ENCODE assay signal across 16 cellular contexts in the genomic region with DNA sequence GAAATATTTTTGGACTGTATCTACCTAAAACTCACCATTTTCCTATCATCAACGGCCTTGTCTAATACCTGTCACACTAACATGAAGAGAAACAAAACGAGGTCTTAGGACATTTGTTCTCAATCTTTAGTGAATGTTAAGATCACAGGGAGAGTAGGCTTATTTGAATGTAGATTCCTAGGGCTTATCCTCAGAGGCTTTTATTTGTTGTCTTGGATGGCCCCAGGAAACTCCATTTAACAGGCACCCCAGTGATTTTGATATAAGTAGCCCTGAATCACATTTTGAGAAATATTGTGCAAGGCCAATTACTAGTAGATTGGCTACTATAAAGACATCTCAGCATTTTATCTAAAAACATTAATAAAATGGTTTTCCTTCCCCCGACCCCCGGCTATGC.
A peak's percentile ranks its signal among the peaks of the same experiment; 100 is the strongest.
DNase-seq lines count a peak whose midpoint lies in the region; ATAC-seq and TF ChIP-seq lines count a peak whose summit lies in the region.
"Had no signal": no experiment of that assay in that cellular context is flagged by ENCODE, and none has a peak within 500 bp of the region (broad histone marks: within the 10 kb centered on the region; RNA-seq: fewer than 3 reads in every experiment).

No MANE protein-coding gene starts in this region.

- H2BK15ac ChIP-seq in mesendoderm (replicated peaks; ENCODE audit: low read depth) = no peak overlapping the region

- H3K27me3 Mint-ChIP-seq in GM23338 (ENCODE audit: insufficient read depth, low read depth, poor library complexity) (no peaks in the 10 kb centered on the region), endodermal cell (ENCODE audit: insufficient read depth) (no peaks in the 10 kb centered on the region), neural progenitor cell (ENCODE audit: insufficient read depth, low read depth) (peaks cover 4% of the 10 kb centered on the region)
- H3K27me3 Mint-ChIP-seq: B cell; CD4-positive, alpha-beta T cell had no signal

- H4K5ac ChIP-seq in mesendoderm (ENCODE audit: low read length) = no peak overlapping the region

- H3K9me2 ChIP-seq in GM23338 (ENCODE audit: insufficient read depth) = no peaks in the 10 kb centered on the region
- no peaks in the 10 kb centered on the region for H3K9me2 ChIP-seq in SK-N-SH
- H3K9me2 ChIP-seq in PC-3 (replicated peaks; ENCODE audit: low read length) = no peaks in the 10 kb centered on the region

- H3K36me3 ChIP-seq in GM23338 (ENCODE audit: insufficient read depth) (no peaks in the 10 kb centered on the region), SK-N-SH (replicated peaks in 1 of 2; ENCODE audit: control insufficient read depth in 1 of 2, insufficient read depth in 2 of 2, low read length in 1 of 2) (no peaks in the 10 kb centered on the region), endodermal cell (ENCODE audit: control insufficient read depth, insufficient read depth, low read length) (no peaks in the 10 kb centered on the region), neural progenitor cell (no peaks in the 10 kb centered on the region), mesendoderm (ENCODE audit: control insufficient read depth, insufficient read depth, low read length) (no peaks in the 10 kb centered on the region), PC-3 (ENCODE audit: low read depth, low read length) (no peaks in the 10 kb centered on the region)
- H3K36me3 ChIP-seq: HAP-1 had no signal

- H2AK5ac ChIP-seq in mesendoderm (ENCODE audit: low read length) = no peak overlapping the region

- no peak overlapping the region for H3K23ac ChIP-seq in mesendoderm (ENCODE audit: low read length)

- no peak overlapping the region for H3K56ac ChIP-seq in mesendoderm (ENCODE audit: low read length)

- TF ChIP-seq CTCF in GM23338 (conservative IDR thresholded peaks at IDR 0.05; ENCODE audit: low read depth in 2 of 2) (no peak), SK-N-SH (IDR thresholded peaks at IDR 0.05) (no peak), endodermal cell (conservative IDR thresholded peaks at IDR 0.05) (no peak), neural progenitor cell (IDR thresholded peaks at IDR 0.05) (no peak), PC-3 (conservative IDR thresholded peaks at IDR 0.05; ENCODE audit: low read depth, low read length) (no peak)

- BruUV-seq in PC-3 (replicated peaks; lab: Mats Ljungman, UMichigan) = no TSS peak

- 77% methylated on average over 4 of the region's 4 CpGs for WGBS in SK-N-SH (ENCODE audit: low lambda C conversion rate)
- WGBS in endodermal cell (ENCODE audit: insufficient coverage in 1 of 2, insufficient read length in 1 of 2), 2 experiments = 66% methylated on average over 4 of the region's 4 CpGs; no CpG with 5 or more reads in 1 of the 2 experiments
- no CpG with 5 or more reads among the region's 4 CpGs for WGBS in mesendoderm (ENCODE audit: extremely low coverage, insufficient coverage, low lambda C conversion rate)

- no peak overlapping the region for H2BK120ac ChIP-seq in mesendoderm (ENCODE audit: low read depth, low read length)

- H3F3A ChIP-seq in GM23338 (replicated peaks; ENCODE audit: low read depth) (no peaks in the 10 kb centered on the region), SK-N-SH (replicated peaks; ENCODE audit: insufficient read depth) (peaks cover 14% of the 10 kb centered on the region), neural progenitor cell (ENCODE audit: low read depth) (no peaks in the 10 kb centered on the region), PC-3 (ENCODE audit: low read length, unreplicated experiment) (no peaks in the 10 kb centered on the region)

- peaks cover 26% of the 10 kb centered on the region for H3K4me1 ChIP-seq in GM23338 (ENCODE audit: insufficient read depth)
- peaks cover 0 to 17% of the 10 kb centered on the region in 2 experiments; a peak in 2 of 4 replicates for H3K4me1 ChIP-seq in SK-N-SH (ENCODE audit: control insufficient read depth in 1 of 2, insufficient read depth in 2 of 2, low read depth in 1 of 2, low read length in 1 of 2)
- no peaks in the 10 kb centered on the region for H3K4me1 ChIP-seq in endodermal cell (ENCODE audit: control insufficient read depth, insufficient read depth, low read length)
- peaks cover 21% of the 10 kb centered on the region for H3K4me1 ChIP-seq in neural progenitor cell
- no peaks in the 10 kb centered on the region for H3K4me1 ChIP-seq in mesendoderm (ENCODE audit: control insufficient read depth, low read depth, low read length)
- no peaks in the 10 kb centered on the region for H3K4me1 ChIP-seq in PC-3 (ENCODE audit: insufficient read depth, low read length)
- H3K4me1 ChIP-seq: HAP-1 had no signal

- no peak overlapping the region for H3K4me3 Mint-ChIP-seq in GM23338
- H3K4me3 Mint-ChIP-seq in endodermal cell = no peak overlapping the region
- H3K4me3 Mint-ChIP-seq in neural progenitor cell = no peak overlapping the region
- H3K4me3 Mint-ChIP-seq: B cell; CD4-positive, alpha-beta T cell had no signal

- TF ChIP-seq RAD21 in SK-N-SH (IDR thresholded peaks at IDR 0.05; ENCODE audit: low read length) = no peak

- no peak overlapping the region for H3K9ac ChIP-seq in SK-N-SH
- no peak overlapping the region for H3K9ac ChIP-seq in endodermal cell (ENCODE audit: extremely low read depth, low read length, poor library complexity, severe bottlenecking)
- H3K9ac ChIP-seq in neural progenitor cell = no peak overlapping the region
- no peak overlapping the region for H3K9ac ChIP-seq in mesendoderm (ENCODE audit: low read length)
- H3K9ac ChIP-seq in PC-3 (ENCODE audit: low read length) = no peak overlapping the region

- intact Hi-C loops in PC-3 (cut with micrococcal nuclease) = no loop called here

- H3K27ac Mint-ChIP-seq in GM23338 (no peak overlapping the region; the same call in 1 of the 2 replicates), endodermal cell (peak overlapping the region; percentile 84), neural progenitor cell (no peak overlapping the region)
- H3K27ac Mint-ChIP-seq: B cell; CD4-positive, alpha-beta T cell had no signal

- no peaks in the 10 kb centered on the region for H3K9me3 Mint-ChIP-seq in GM23338
- H3K9me3 Mint-ChIP-seq in endodermal cell = no peaks in the 10 kb centered on the region
- H3K9me3 Mint-ChIP-seq in neural progenitor cell = peaks cover 2% of the 10 kb centered on the region
- H3K9me3 Mint-ChIP-seq: CD4-positive, alpha-beta T cell had no signal

- peak; percentile 25 for DNase-seq in GM23338 (ENCODE audit: low spot score)
- no peak for DNase-seq in SK-N-SH
- no peak for DNase-seq in endodermal cell
- DNase-seq in neural progenitor cell (ENCODE audit: low spot score) = peak; percentile 32
- DNase-seq in mesendoderm = no peak
- DNase-seq in PC-3 = no peak
- no peak for DNase-seq in NOMO-1 (lab: John Stamatoyannopoulos, UW; ENCODE audit: unreplicated experiment in 2 of 2)
- DNase-seq: C1 segment of cervical spinal cord; Calu3; CD4-positive, alpha-beta T cell; DMS 273 treated with DMSO at 0.1 percent for 48 hours; GOT3 had no signal

- H3K4ac ChIP-seq in mesendoderm (ENCODE audit: low read depth, low read length) = no peak overlapping the region

- H3K27ac ChIP-seq in GM23338 (ENCODE audit: low read depth) = no peak overlapping the region
- H3K27ac ChIP-seq in SK-N-SH (ENCODE audit: low read depth in 2 of 2, low read length in 1 of 2) = peak overlapping the region; percentile 60 to 73; a peak in 3 of 4 replicates
- H3K27ac ChIP-seq in endodermal cell (ENCODE audit: low read depth, low read length) = no peak overlapping the region
- H3K27ac ChIP-seq in neural progenitor cell = no peak overlapping the region
- no peak overlapping the region for H3K27ac ChIP-seq in mesendoderm (ENCODE audit: low read depth, low read length)
- no peak overlapping the region for H3K27ac ChIP-seq in PC-3 (ENCODE audit: low read length)
- H3K27ac ChIP-seq: HL-60 had no signal

- peak; percentile 67 for ATAC-seq in GM23338
- no peak for ATAC-seq in HG03521 (IDR thresholded peaks at IDR 0.05; ENCODE audit: unreplicated experiment)
- no peak for ATAC-seq in PC-3

- H3K27me3 ChIP-seq in GM23338 (ENCODE audit: insufficient read depth) (no peaks in the 10 kb centered on the region), SK-N-SH (ENCODE audit: insufficient read depth) (no peaks in the 10 kb centered on the region), endodermal cell (ENCODE audit: control insufficient read depth, insufficient read depth, low read length, poor library complexity, severe bottlenecking) (no peaks in the 10 kb centered on the region), neural progenitor cell (no peaks in the 10 kb centered on the region), mesendoderm (ENCODE audit: insufficient read depth, low read length, poor library complexity) (no peaks in the 10 kb centered on the region), PC-3 (ENCODE audit: low read length) (no peaks in the 10 kb centered on the region)

- H2AFZ ChIP-seq in GM23338 (no peak overlapping the region), SK-N-SH (ENCODE audit: low read depth) (no peak overlapping the region), neural progenitor cell (replicated peaks) (no peak overlapping the region), PC-3 (ENCODE audit: low read length) (no peak overlapping the region)

- CTCF ChIA-PET in SK-N-SH (lab: Yijun Ruan, JAX) (no interaction called here), PC-3 (lab: Charles Lee) (no interaction called here)

- H4K20me1 ChIP-seq in GM23338 (replicated peaks; ENCODE audit: insufficient read depth) = no peaks in the 10 kb centered on the region
- H4K20me1 ChIP-seq in SK-N-SH (ENCODE audit: insufficient read depth) = no peaks in the 10 kb centered on the region
- no peaks in the 10 kb centered on the region for H4K20me1 ChIP-seq in neural progenitor cell (ENCODE audit: low read depth)
- no peaks in the 10 kb centered on the region for H4K20me1 ChIP-seq in PC-3 (ENCODE audit: low read length)

- no peaks in the 10 kb centered on the region for H3K79me1 ChIP-seq in mesendoderm (ENCODE audit: low read length)

- TF ChIP-seq EP300 in SK-N-SH (IDR thresholded peaks at IDR 0.05; ENCODE audit: borderline replicate concordance in 1 of 2, low read depth in 1 of 2, low read length in 1 of 2) = no peak

- H3K4me3 ChIP-seq in GM23338 (no peak overlapping the region), SK-N-SH (ENCODE audit: low read depth in 2 of 2, low read length in 1 of 2) (no peak overlapping the region), endodermal cell (ENCODE audit: low read length) (no peak overlapping the region), neural progenitor cell (no peak overlapping the region), mesendoderm (ENCODE audit: low read length) (no peak overlapping the region), PC-3 (ENCODE audit: low read length) (no peak overlapping the region)
- H3K4me3 ChIP-seq: HAP-1 had no signal

- POLR2A ChIA-PET in SK-N-SH (lab: Yijun Ruan, JAX) = no interaction called here
- POLR2A ChIA-PET in PC-3 (lab: Charles Lee; ENCODE audit: unreplicated experiment) = no interaction called here

- H3K4me2 ChIP-seq in GM23338 = no peak overlapping the region
- no peak overlapping the region for H3K4me2 ChIP-seq in SK-N-SH
- H3K4me2 ChIP-seq in neural progenitor cell = peak overlapping the region; percentile 10
- H3K4me2 ChIP-seq in mesendoderm (ENCODE audit: low read length) = no peak overlapping the region
- no peak overlapping the region for H3K4me2 ChIP-seq in PC-3 (ENCODE audit: low read length)

- no peak overlapping the region for H4K8ac ChIP-seq in mesendoderm (ENCODE audit: low read depth, low read length)

- H3K18ac ChIP-seq in mesendoderm (ENCODE audit: low read length) = no peak overlapping the region

- H3K9me3 ChIP-seq in SK-N-SH (no peaks in the 10 kb centered on the region), endodermal cell (ENCODE audit: control insufficient read depth, low read length) (no peaks in the 10 kb centered on the region), neural progenitor cell (ENCODE audit: low read depth) (no peaks in the 10 kb centered on the region), PC-3 (ENCODE audit: low read length) (no peaks in the 10 kb centered on the region)
- H3K9me3 ChIP-seq: HAP-1 had no signal

- H3K79me2 ChIP-seq in GM23338 (replicated peaks; ENCODE audit: insufficient read depth) (no peaks in the 10 kb centered on the region), SK-N-SH (ENCODE audit: insufficient read depth) (no peaks in the 10 kb centered on the region), neural progenitor cell (ENCODE audit: low read depth) (no peaks in the 10 kb centered on the region), mesendoderm (ENCODE audit: control insufficient read depth, insufficient read depth, low read length) (no peaks in the 10 kb centered on the region), PC-3 (ENCODE audit: low read length) (no peaks in the 10 kb centered on the region)

- H3K36me3 Mint-ChIP-seq in GM23338 (ENCODE audit: low read depth) = no peaks in the 10 kb centered on the region
- no peaks in the 10 kb centered on the region for H3K36me3 Mint-ChIP-seq in endodermal cell (ENCODE audit: low read depth)
- H3K36me3 Mint-ChIP-seq in neural progenitor cell = no peaks in the 10 kb centered on the region

- no peak overlapping the region for H2BK5ac ChIP-seq in mesendoderm (ENCODE audit: low read length)

- H3K4me1 Mint-ChIP-seq in GM23338 (peaks cover 35% of the 10 kb centered on the region), endodermal cell (peaks cover 24% of the 10 kb centered on the region), neural progenitor cell (peaks cover 18% of the 10 kb centered on the region)
- H3K4me1 Mint-ChIP-seq: B cell had no signal

Comparison
In these comparisons a context has a peak if more than half of its experiments do, and no peak if none do; other contexts are left out.
1. DNase-seq: peak in GM23338 (single experiment) and neural progenitor cell (single experiment); none in SK-N-SH (single experiment), endodermal cell (single experiment), mesendoderm (single experiment), PC-3 (single experiment) and NOMO-1 (0 of 2).
2. H3K27ac ChIP-seq: peak in SK-N-SH (2 of 2); none in GM23338 (single experiment), endodermal cell (single experiment), neural progenitor cell (single experiment), mesendoderm (single experiment) and PC-3 (single experiment).